11 cellular contexts compared by ENCODE assay signal in genomic region chr13:95457294-95457693, GRCh38.
A peak's percentile ranks its signal among the peaks of the same experiment; 100 is the strongest.
DNase-seq lines count a peak whose midpoint lies in the region; ATAC-seq, FAIRE-seq and TF ChIP-seq lines count a peak whose summit lies in the region.
"Had no signal": no experiment of that assay in that cellular context is flagged by ENCODE, and none has a peak within 500 bp of the region (broad histone marks: within the 10 kb centered on the region; RNA-seq: fewer than 3 reads in every experiment).

No MANE protein-coding gene starts in this region.

- H3K36me3 Mint-ChIP-seq in activated CD8-positive, alpha-beta T cell treated with anti-CD3 and anti-CD28 coated beads, Interleukin-2, amount 10 ng/mL, durations not matched to agents 7 days and 5 days (ENCODE audit: low read depth): no peaks in the 10 kb centered on the region

- no peak overlapping the region for H3K4me3 Mint-ChIP-seq in activated CD8-positive, alpha-beta T cell treated with anti-CD3 and anti-CD28 coated beads, Interleukin-2, amount 10 ng/mL, durations not matched to agents 7 days and 5 days

- intact Hi-C loops in gastrocnemius medialis (cut with DNase I; ENCODE audit: low total_unique reads): no loop called here
- intact Hi-C loops in vagina (cut with DNase I): no loop called here
- intact Hi-C loops in kidney (cut with DNase I): no loop called here

- peaks cover 13% of the 10 kb centered on the region for H3K4me1 Mint-ChIP-seq in activated CD8-positive, alpha-beta T cell treated with anti-CD3 and anti-CD28 coated beads, Interleukin-2, amount 10 ng/mL, durations not matched to agents 7 days and 5 days (ENCODE audit: low read depth)

- H3K27me3 ChIP-seq in gastrocnemius medialis (no peaks in the 10 kb centered on the region), vagina (no peaks in the 10 kb centered on the region)
- H3K27me3 ChIP-seq: pancreas had no signal

- ATAC-seq in GM19372 (IDR thresholded peaks at IDR 0.05; ENCODE audit: low read depth, unreplicated experiment) (peak; percentile 99), HG02973 (IDR thresholded peaks at IDR 0.05; ENCODE audit: unreplicated experiment) (peak; percentile 99), gastrocnemius medialis (no peak)
- peak; percentile 65 for ATAC-seq in activated CD8-positive, alpha-beta T cell treated with anti-CD3 and anti-CD28 coated beads, Interleukin-2, amount 10 ng/mL, durations not matched to agents 7 days and 5 days
- ATAC-seq: HepG2, pancreas had no signal

- TF ChIP-seq POLR2A in gastrocnemius medialis (IDR thresholded peaks at IDR 0.05) (no peak), vagina (IDR thresholded peaks at IDR 0.05) (no peak)

- H3K27me3 Mint-ChIP-seq in activated CD8-positive, alpha-beta T cell treated with anti-CD3 and anti-CD28 coated beads, Interleukin-2, amount 10 ng/mL, durations not matched to agents 7 days and 5 days (ENCODE audit: low read depth): peaks cover 3% of the 10 kb centered on the region

- CTCF ChIA-PET in activated CD8-positive, alpha-beta T cell treated with anti-CD3 and anti-CD28 coated beads, Interleukin-2, amount 10 ng/mL, durations not matched to agents 7 days and 5 days (lab: Charles Lee): interaction anchor here (1.0 kb wide), 1 partner anchor 21 kb away, joined by 4 read pairs; no protein-coding TSS in a partner anchor

- H3K4me3 ChIP-seq in gastrocnemius medialis: no peak overlapping the region
- no peak overlapping the region for H3K4me3 ChIP-seq in vagina
- no peak overlapping the region for H3K4me3 ChIP-seq in kidney (ENCODE audit: low read length in 2 of 2)
- H3K4me3 ChIP-seq: pancreas had no signal

- H3K4me1 ChIP-seq in gastrocnemius medialis: peaks cover 0 to 3% of the 10 kb centered on the region in 2 donors
- H3K4me1 ChIP-seq in vagina: no peaks in the 10 kb centered on the region
- peaks cover 4 to 20% of the 10 kb centered on the region in 2 donors for H3K4me1 ChIP-seq in kidney (ENCODE audit: control insufficient read depth in 1 of 2, insufficient read depth in 1 of 2, low read depth in 1 of 2, low read length in 2 of 2)
- H3K4me1 ChIP-seq: pancreas had no signal

- no peaks in the 10 kb centered on the region for H3K9me3 ChIP-seq in gastrocnemius medialis
- H3K9me3 ChIP-seq in vagina: no peaks in the 10 kb centered on the region
- peaks cover 0 to 5% of the 10 kb centered on the region in 2 donors for H3K9me3 ChIP-seq in kidney (ENCODE audit: control insufficient read depth in 1 of 2, low read length in 2 of 2)
- H3K9me3 ChIP-seq: pancreas had no signal

- DNase-seq in GM13976 (ENCODE audit: low spot score) (peak; percentile 71), gastrocnemius medialis (no peak), vagina (ENCODE audit: extremely low spot score in 2 of 2) (no peak), GDM1 (lab: John Stamatoyannopoulos, UW) (no peak), kidney (no peak)
- no peak for DNase-seq in activated CD8-positive, alpha-beta T cell treated with anti-CD3 and anti-CD28 coated beads, Interleukin-2, amount 10 ng/mL, durations not matched to agents 7 days and 5 days
- DNase-seq: activated CD8-positive, alpha-beta memory T cell treated with anti-CD3 and anti-CD28 coated beads for 24 hours; pancreas had no signal

- no peak for FAIRE-seq in kidney (lab: Jason Lieb, UNC)
- FAIRE-seq: HepG2, pancreas had no signal

- H3K27ac ChIP-seq in gastrocnemius medialis (no peak overlapping the region), vagina (no peak overlapping the region), kidney (ENCODE audit: low read depth in 2 of 2, low read length in 2 of 2) (no peak overlapping the region)
- H3K27ac ChIP-seq: pancreas had no signal

- H3K9me3 Mint-ChIP-seq in activated CD8-positive, alpha-beta T cell treated with anti-CD3 and anti-CD28 coated beads, Interleukin-2, amount 10 ng/mL, durations not matched to agents 7 days and 5 days (ENCODE audit: insufficient read depth): peaks cover 14% of the 10 kb centered on the region

- in situ Hi-C loops in GM13976 (cut with MboI; ENCODE audit: low sequenced_read_pairs, unreplicated experiment): no loop called here
- in situ Hi-C loops in gastrocnemius medialis (cut with MboI; ENCODE audit: low sequenced_read_pairs in 4 of 4): no loop called here

- POLR2A ChIA-PET in activated CD8-positive, alpha-beta T cell treated with anti-CD3 and anti-CD28 coated beads, Interleukin-2, amount 10 ng/mL, durations not matched to agents 7 days and 5 days (lab: Charles Lee): no interaction called here

- no peak overlapping the region for H3K27ac Mint-ChIP-seq in activated CD8-positive, alpha-beta T cell treated with anti-CD3 and anti-CD28 coated beads, Interleukin-2, amount 10 ng/mL, durations not matched to agents 7 days and 5 days

- H3K36me3 ChIP-seq in gastrocnemius medialis (no peaks in the 10 kb centered on the region), vagina (no peaks in the 10 kb centered on the region), kidney (ENCODE audit: control insufficient read depth in 1 of 2, insufficient read depth in 2 of 2, low read length in 2 of 2) (no peaks in the 10 kb centered on the region)
- H3K36me3 ChIP-seq: pancreas had no signal

- TF ChIP-seq CTCF in GM13976 (IDR thresholded peaks at IDR 0.05; ENCODE audit: borderline replicate concordance, control extremely low read depth, extremely low read depth, insufficient read depth, missing control alignments) (no peak), gastrocnemius medialis (IDR thresholded peaks at IDR 0.05 in 4 of 5, conservative IDR thresholded peaks at IDR 0.05 in 1 of 5) (no peak), vagina (IDR thresholded peaks at IDR 0.05) (no peak), kidney (IDR thresholded peaks at IDR 0.05; ENCODE audit: borderline replicate concordance, extremely low read depth, insufficient read depth) (no peak)

- no peak overlapping the region for H3K9ac ChIP-seq in kidney (ENCODE audit: low read length in 2 of 2)

Comparison
In these comparisons a context has a peak if more than half of its experiments do, and no peak if none do; other contexts are left out.
1. ATAC-seq: peak in GM19372 (single experiment), HG02973 (single experiment) and activated CD8-positive, alpha-beta T cell treated with anti-CD3 and anti-CD28 coated beads, Interleukin-2, amount 10 ng/mL, durations not matched to agents 7 days and 5 days (single experiment); none in gastrocnemius medialis (0 of 2).